In genomic region chr22:30294830-30295229, GRCh38 we compare ENCODE assay signal across 18 cellular contexts. TPM values are rescaled to one million over a fixed set of nuclear protein-coding genes. Genes with fewer than 3 reads are reported as not detected.
DNase-seq lines count a peak whose midpoint lies in the region; ATAC-seq lines count a peak whose summit lies in the region.
"Had no signal": no experiment of that assay in that cellular context is flagged by ENCODE, and none has a peak within 500 bp of the region (broad histone marks: within the 10 kb centered on the region; RNA-seq: fewer than 3 reads in every experiment).

No MANE protein-coding gene starts in this region.

- no peak overlapping the region for H3K4ac ChIP-seq in trophoblast cell (ENCODE audit: low read depth, low read length)

- no peak overlapping the region for H3K14ac ChIP-seq in trophoblast cell (ENCODE audit: low read length)

- H3K36me3 ChIP-seq in BLaER1: peaks cover 74% of the 10 kb centered on the region
- peaks cover 19 to 81% (median 69%) of the 10 kb centered on the region in 11 experiments; a peak in 21 of 22 replicates for H3K36me3 ChIP-seq in BLaER1 treated with 17β-estradiol and CSF1 and Interleukin-3, amounts not matched to agents 10 nM and 100 nM
- peaks cover 78 to 80% of the 10 kb centered on the region in 2 experiments for H3K36me3 ChIP-seq in trophoblast cell (ENCODE audit: control insufficient read depth in 1 of 2, insufficient read depth in 2 of 2, low read length in 2 of 2)

- peaks cover 22% of the 10 kb centered on the region for H3K4me1 Mint-ChIP-seq in central memory CD8-positive, alpha-beta T cell
- H3K4me1 Mint-ChIP-seq in stimulated activated memory B cell treated with anti-CD40 and anti-IgM and Interleukin-4, amounts not matched to agents 10 μg/mL and 1 μg/mL and 100 μg/mL, for 72 hours: peaks cover 49% of the 10 kb centered on the region
- peaks cover 10 to 13% of the 10 kb centered on the region in 2 donors for H3K4me1 Mint-ChIP-seq in immature natural killer cell

- H2AFZ ChIP-seq in trophoblast cell (ENCODE audit: insufficient read depth, low read length, poor library complexity): no peak overlapping the region

- H4K8ac ChIP-seq in trophoblast cell (ENCODE audit: low read depth, low read length): no peak overlapping the region

- ATAC-seq in central memory CD8-positive, alpha-beta T cell (replicated peaks; ENCODE audit: extremely low read depth, poor library complexity, severe bottlenecking): no peak
- no peak for ATAC-seq in stimulated activated memory B cell treated with anti-CD40 and anti-IgM and Interleukin-4, amounts not matched to agents 10 μg/mL and 1 μg/mL and 100 μg/mL, for 72 hours
- ATAC-seq in GM21423 (IDR thresholded peaks at IDR 0.05; ENCODE audit: unreplicated experiment): no peak
- ATAC-seq: Panc1 had no signal

- H3K9me3 Mint-ChIP-seq in central memory CD8-positive, alpha-beta T cell: no peaks in the 10 kb centered on the region
- no peaks in the 10 kb centered on the region for H3K9me3 Mint-ChIP-seq in stimulated activated memory B cell treated with anti-CD40 and anti-IgM and Interleukin-4, amounts not matched to agents 10 μg/mL and 1 μg/mL and 100 μg/mL, for 72 hours
- no peaks in the 10 kb centered on the region for H3K9me3 Mint-ChIP-seq in immature natural killer cell

- no peak overlapping the region for H3K4me3 Mint-ChIP-seq in central memory CD8-positive, alpha-beta T cell
- no peak overlapping the region for H3K4me3 Mint-ChIP-seq in stimulated activated memory B cell treated with anti-CD40 and anti-IgM and Interleukin-4, amounts not matched to agents 10 μg/mL and 1 μg/mL and 100 μg/mL, for 72 hours
- no peak overlapping the region for H3K4me3 Mint-ChIP-seq in immature natural killer cell

- no peaks in the 10 kb centered on the region for H4K20me1 ChIP-seq in BLaER1
- peaks cover 0 to 35% (median 0%) of the 10 kb centered on the region in 11 experiments; a peak in 7 of 22 replicates for H4K20me1 ChIP-seq in BLaER1 treated with 17β-estradiol and CSF1 and Interleukin-3, amounts not matched to agents 10 nM and 100 nM

- H3K36me3 Mint-ChIP-seq in central memory CD8-positive, alpha-beta T cell (ENCODE audit: insufficient read depth): peaks cover 29% of the 10 kb centered on the region
- H3K36me3 Mint-ChIP-seq in stimulated activated memory B cell treated with anti-CD40 and anti-IgM and Interleukin-4, amounts not matched to agents 10 μg/mL and 1 μg/mL and 100 μg/mL, for 72 hours: peaks cover 64% of the 10 kb centered on the region
- peaks cover 15 to 24% (median 22%) of the 10 kb centered on the region in 3 donors for H3K36me3 Mint-ChIP-seq in immature natural killer cell

- H3K9ac ChIP-seq in BLaER1 (no peak overlapping the region), trophoblast cell (ENCODE audit: low read length) (no peak overlapping the region)
- H3K9ac ChIP-seq in BLaER1 treated with 17β-estradiol and CSF1 and Interleukin-3, amounts not matched to agents 10 nM and 100 nM: peak overlapping the region in 2 of 11 experiments; percentile 13 to 56; a peak in 1 of 22 replicates
- H3K9ac ChIP-seq: KMS-11 had no signal

- H2AK5ac ChIP-seq in trophoblast cell (ENCODE audit: low read length): no peak overlapping the region

- H3K9me3 ChIP-seq in BLaER1 (no peaks in the 10 kb centered on the region), trophoblast cell (ENCODE audit: insufficient read depth, low read depth, low read length) (no peaks in the 10 kb centered on the region)
- H3K9me3 ChIP-seq in BLaER1 treated with 17β-estradiol and CSF1 and Interleukin-3, amounts not matched to agents 10 nM and 100 nM (replicated peaks in 1 of 11): no peaks in the 10 kb centered on the region
- H3K9me3 ChIP-seq: SJSA1 had no signal

- WGBS in trophoblast cell (ENCODE audit: extremely low coverage, insufficient coverage, insufficient read length): no CpG with 5 or more reads among the region's 11 CpGs

- H3K79me2 ChIP-seq in trophoblast cell (ENCODE audit: control insufficient read depth, insufficient read depth, low read length, poor library complexity): peaks cover 5% of the 10 kb centered on the region

- H3K27me3 ChIP-seq in BLaER1 (no peaks in the 10 kb centered on the region), trophoblast cell (ENCODE audit: insufficient read depth, low read length) (no peaks in the 10 kb centered on the region)
- H3K27me3 ChIP-seq in BLaER1 treated with 17β-estradiol and CSF1 and Interleukin-3, amounts not matched to agents 10 nM and 100 nM: no peaks in the 10 kb centered on the region
- H3K27me3 ChIP-seq: SJSA1 had no signal

- H2BK12ac ChIP-seq in trophoblast cell (ENCODE audit: low read length): no peak overlapping the region

- peaks cover 16% of the 10 kb centered on the region for H3K79me1 ChIP-seq in trophoblast cell (ENCODE audit: low read length)

- H2BK120ac ChIP-seq in trophoblast cell (ENCODE audit: insufficient read depth, low read length, poor library complexity): no peak overlapping the region

- peak overlapping the region; percentile 31 for H3K18ac ChIP-seq in trophoblast cell (ENCODE audit: low read length)

- H3K27ac ChIP-seq in BLaER1: peak overlapping the region; percentile 42
- H3K27ac ChIP-seq in BLaER1 treated with 17β-estradiol and CSF1 and Interleukin-3, amounts not matched to agents 10 nM and 100 nM: peak overlapping the region in 2 of 11 experiments; percentile 14 to 26; a peak in 1 of 22 replicates
- no peak overlapping the region for H3K27ac ChIP-seq in trophoblast cell (ENCODE audit: low read depth, low read length)
- H3K27ac ChIP-seq: KMS-11, SJSA1 had no signal

- no peak overlapping the region for H2BK5ac ChIP-seq in trophoblast cell (ENCODE audit: low read depth, low read length, poor library complexity)

- no peaks in the 10 kb centered on the region for H3K27me3 Mint-ChIP-seq in central memory CD8-positive, alpha-beta T cell
- no peaks in the 10 kb centered on the region for H3K27me3 Mint-ChIP-seq in stimulated activated memory B cell treated with anti-CD40 and anti-IgM and Interleukin-4, amounts not matched to agents 10 μg/mL and 1 μg/mL and 100 μg/mL, for 72 hours
- peaks cover 0 to 7% (median 2%) of the 10 kb centered on the region in 3 donors for H3K27me3 Mint-ChIP-seq in immature natural killer cell (ENCODE audit: low read depth in 3 of 3)

- DNase-seq in central memory CD8-positive, alpha-beta T cell (ENCODE audit: low spot score in 2 of 2): no peak
- DNase-seq in trophoblast cell (no peak), NCI-H345 (lab: John Stamatoyannopoulos, UW) (no peak), immature natural killer cell (no peak)
- DNase-seq: C1 segment of cervical spinal cord, DMS53, GDM1, IMR-90, NCI-H1105, NCI-H2029, NCI-H226 had no signal

- H3K4me2 ChIP-seq in BLaER1: peak overlapping the region; percentile 63
- H3K4me2 ChIP-seq in BLaER1 treated with 17β-estradiol and CSF1 and Interleukin-3, amounts not matched to agents 10 nM and 100 nM: peak overlapping the region in 7 of 11 experiments; percentile 37 to 100 (median 62); a peak in 11 of 22 replicates
- H3K4me2 ChIP-seq in trophoblast cell (ENCODE audit: low read length): no peak overlapping the region
- H3K4me2 ChIP-seq: KMS-11 had no signal

- H3K4me3 ChIP-seq in BLaER1 (no peak overlapping the region), trophoblast cell (ENCODE audit: low read depth, low read length) (no peak overlapping the region)
- no peak overlapping the region for H3K4me3 ChIP-seq in BLaER1 treated with 17β-estradiol and CSF1 and Interleukin-3, amounts not matched to agents 10 nM and 100 nM
- H3K4me3 ChIP-seq: SJSA1 had no signal

- no peak overlapping the region for H3K23ac ChIP-seq in trophoblast cell (ENCODE audit: low read length)

- H3K27ac Mint-ChIP-seq in central memory CD8-positive, alpha-beta T cell (ENCODE audit: low read depth): peak overlapping the region; percentile 38
- no peak overlapping the region for H3K27ac Mint-ChIP-seq in stimulated activated memory B cell treated with anti-CD40 and anti-IgM and Interleukin-4, amounts not matched to agents 10 μg/mL and 1 μg/mL and 100 μg/mL, for 72 hours
- H3K27ac Mint-ChIP-seq in immature natural killer cell: peak overlapping the region in 1 of 6 donors; percentile 12

- H4K12ac ChIP-seq in trophoblast cell (ENCODE audit: low read depth, low read length): no peak overlapping the region

- peaks cover 100% of the 10 kb centered on the region for H3K4me1 ChIP-seq in BLaER1
- peaks cover 38 to 97% (median 92%) of the 10 kb centered on the region in 10 experiments for H3K4me1 ChIP-seq in BLaER1 treated with 17β-estradiol and CSF1 and Interleukin-3, amounts not matched to agents 10 nM and 100 nM
- peaks cover 39 to 45% of the 10 kb centered on the region in 2 experiments for H3K4me1 ChIP-seq in trophoblast cell (ENCODE audit: control insufficient read depth in 1 of 2, insufficient read depth in 2 of 2, low read length in 2 of 2)

- no peak overlapping the region for H4K91ac ChIP-seq in trophoblast cell (ENCODE audit: low read depth, low read length)

RNA-seq across cellular contexts. Expression of gene CASTOR1, which starts 5.5 kb away (rescaled TPM):
- 41.1 and 44.2 TPM in 2 replicates for polyA plus RNA-seq in trophoblast cell (2013)
- polyA plus RNA-seq in immature natural killer cell: 10 to 100 TPM in 2 of 3 donors, 1 to 10 TPM in 1; 9.3 to 16.9 (median 11.8) TPM

RNA-seq across cellular contexts. Expression of gene OSM, which starts 28.2 kb away (rescaled TPM):
- polyA plus RNA-seq in trophoblast cell (2013): 0.19 and 0.25 TPM in 2 replicates
- polyA plus RNA-seq in immature natural killer cell: 10 to 100 TPM in 2 of 3 donors, 1 to 10 TPM in 1; 7.5 to 22.3 (median 16.6) TPM
- polyA plus RNA-seq: IMR-90 had no signal

RNA-seq across cellular contexts. Expression of gene TBC1D10A, which starts 31.9 kb away (rescaled TPM):
- polyA plus RNA-seq in trophoblast cell (2013): 43.9 and 46.1 TPM in 2 replicates
- 10 to 100 TPM; 46.2 to 59.9 (median 49.2) TPM for polyA plus RNA-seq in immature natural killer cell

RNA-seq across cellular contexts. Expression of gene LIF, which starts 48.3 kb away (rescaled TPM):
- polyA plus RNA-seq in trophoblast cell (2013): 1.2 and 1.4 TPM in 2 replicates
- polyA plus RNA-seq in immature natural killer cell: 1 to 10 TPM in 1 of 3 donors, under 1 TPM in 1, not detected in 1; 0.29 to 1.0 TPM
